1 cellular context compared by ENCODE assay signal in genomic region chr2:37656512-37657423, GRCh38.
TF ChIP-seq lines count a peak whose summit lies in the region.

No MANE protein-coding gene starts in this region.

TF ChIP-seq in HepG2, 621 proteins besides CTCF, POLR2A, EP300 and RAD21 (continued from another document):
- TF ChIP-seq GMEB2 (CRISPR knock-in tag; IDR thresholded peaks at IDR 0.05; ENCODE audit: low read depth): no peak
- no peak for TF ChIP-seq ZNF672 (CRISPR knock-in tag; IDR thresholded peaks at IDR 0.05)
